ENCODE assay signal across 1 cellular context in the genomic region with DNA sequence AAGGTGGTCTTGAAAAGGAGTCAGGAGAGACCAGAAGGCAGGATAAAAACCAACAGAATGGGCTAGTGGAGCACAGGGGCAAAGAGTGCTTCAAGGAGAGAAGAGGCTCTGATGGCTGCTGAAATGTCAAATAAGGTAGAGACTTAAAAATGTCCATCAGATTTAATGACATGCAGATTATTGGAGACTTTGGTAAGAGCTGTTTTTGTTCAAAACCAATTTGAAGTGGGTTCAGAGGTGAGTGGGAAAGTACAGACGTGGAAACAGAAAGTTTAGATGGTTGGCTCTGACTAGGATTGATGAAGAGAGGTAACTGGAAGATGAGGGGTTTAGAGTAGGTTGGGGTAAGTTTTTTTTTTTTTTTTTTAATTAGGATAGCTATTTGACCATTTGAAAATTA.
TF ChIP-seq lines count a peak whose summit lies in the region.

No MANE protein-coding gene starts in this region.

TF ChIP-seq in SK-N-SH, 30 proteins besides CTCF, POLR2A, EP300 and RAD21 (continued from another document):
- TF ChIP-seq FOXJ3 (CRISPR knock-in tag; IDR thresholded peaks at IDR 0.05): no peak
